ENCODE assay signal across 8 cellular contexts in genomic region chr14:58299665-58300202, GRCh38. TPM values are rescaled to one million over a fixed set of nuclear protein-coding genes. Genes with fewer than 3 reads are reported as not detected.
DNase-seq lines count a peak whose midpoint lies in the region; ATAC-seq and TF ChIP-seq lines count a peak whose summit lies in the region.

No MANE protein-coding gene starts in this region.

- peak; percentile 27 for DNase-seq in NCI-H1105 treated with DMSO at 0.1 percent for 48 hours (lab: John Stamatoyannopoulos, UW)
- no peak for DNase-seq in NCI-H1105 (lab: John Stamatoyannopoulos, UW)
- DNase-seq in NCI-H69 (lab: John Stamatoyannopoulos, UW), result peak; percentile 54
- peak; percentile 28 for DNase-seq in cerebellar cortex (ENCODE audit: low spot score)
- no peak for DNase-seq in lung (ENCODE audit: low spot score)
- DNase-seq in tibial artery, result no peak
- DNase-seq in dedifferentiated amniotic fluid mesenchymal stem cell (ENCODE audit: extremely low spot score), result no peak
- no peak for DNase-seq in NCI-H524 treated with DMSO at 0.1 percent for 48 hours (lab: John Stamatoyannopoulos, UW)

- intact Hi-C loops in tibial artery (cut with DNase I; ENCODE audit: low total_unique reads), result loop anchor here (5.0 kb wide), 1 partner anchor 57 kb away; the partner anchor contains the start of gene PSMA3

- ATAC-seq in lung (ENCODE audit: insufficient read depth, low FRiP score), result no peak

- peak overlapping the region; percentile 95 to 98 for H3K27ac ChIP-seq in lung (ENCODE audit: low read depth in 1 of 2, low read length in 1 of 2)
- H3K27ac ChIP-seq in tibial artery, result peak overlapping the region; percentile 93 to 97

- H3K27me3 ChIP-seq in lung (ENCODE audit: control insufficient read depth, insufficient read depth) (no peaks in the 10 kb centered on the region), tibial artery (no peaks in the 10 kb centered on the region)

- H3K4me3 ChIP-seq in lung (peak overlapping the region; percentile 99), tibial artery (peak overlapping the region; percentile 92 to 99)

- H3K36me3 ChIP-seq in lung (ENCODE audit: control insufficient read depth in 2 of 2, insufficient read depth in 2 of 2, low read length in 2 of 2), result peaks cover 3 to 4% of the 10 kb centered on the region in 2 donors
- peaks cover 8 to 28% (median 24%) of the 10 kb centered on the region in 3 donors for H3K36me3 ChIP-seq in tibial artery

- TF ChIP-seq CTCF in lung (IDR thresholded peaks at IDR 0.05; ENCODE audit: control extremely low read depth, extremely low read depth) (no peak), tibial artery (IDR thresholded peaks at IDR 0.05) (no peak)

- peaks cover 2% of the 10 kb centered on the region in 2 donors for H3K4me1 ChIP-seq in lung (ENCODE audit: control insufficient read depth in 2 of 2, insufficient read depth in 2 of 2, low read length in 2 of 2)
- peaks cover 0 to 40% (median 17%) of the 10 kb centered on the region in 4 donors for H3K4me1 ChIP-seq in tibial artery

- 0 to 1% methylated on average over 15 of the region's 15 CpGs for WGBS in lung, 2 donors

- H3K9me3 ChIP-seq in lung (ENCODE audit: control insufficient read depth in 2 of 2, insufficient read depth in 1 of 2, low read length in 1 of 2) (peaks cover 0 to 4% of the 10 kb centered on the region in 2 donors), tibial artery (no peaks in the 10 kb centered on the region)

RNA-seq across cellular contexts. Expression of gene ARID4A, which starts 1.4 kb away (rescaled TPM):
- total RNA-seq in lung, result 10 to 100 TPM; 21.5 to 49.3 TPM
- 1 to 10 TPM; 7.3 to 8.9 TPM for polyA plus RNA-seq in lung

RNA-seq across cellular contexts. Expression of gene PSMA3, which starts 55.1 kb away (rescaled TPM):
- 100 to 1,000 TPM in 1 of 2 donors, 10 to 100 TPM in 1; 64.3 to 167 TPM for total RNA-seq in lung
- 100 to 1,000 TPM; 194 to 302 TPM for polyA plus RNA-seq in lung

Comparison
In these comparisons a context has a peak if more than half of its experiments do, and no peak if none do; other contexts are left out.
1. DNase-seq: peak in NCI-H1105 treated with DMSO at 0.1 percent for 48 hours (single experiment), NCI-H69 (single experiment) and cerebellar cortex (single experiment); none in NCI-H1105 (single experiment), lung (single experiment), tibial artery (0 of 2), dedifferentiated amniotic fluid mesenchymal stem cell (single experiment) and NCI-H524 treated with DMSO at 0.1 percent for 48 hours (single experiment).